Comparison of ENCODE assay signal across 8 cellular contexts in genomic region chr12:123237646-123238329, GRCh38. TPM values are rescaled to one million over a fixed set of nuclear protein-coding genes. Genes with fewer than 3 reads are reported as not detected.
DNase-seq lines count a peak whose midpoint lies in the region; ATAC-seq and TF ChIP-seq lines count a peak whose summit lies in the region.

No MANE protein-coding gene starts in this region.

- peaks cover 5 to 12% of the 10 kb centered on the region in 2 experiments; a peak in 2 of 4 replicates for H3K4me1 ChIP-seq in HCT116 (ENCODE audit: control insufficient read depth in 1 of 2, insufficient read depth in 2 of 2, low read length in 2 of 2)
- peaks cover 0 to 28% (median 9%) of the 10 kb centered on the region in 4 donors for H3K4me1 ChIP-seq in Peyer's patch
- peaks cover 2 to 7% of the 10 kb centered on the region in 2 experiments for H3K4me1 ChIP-seq in trophoblast cell (ENCODE audit: control insufficient read depth in 1 of 2, insufficient read depth in 2 of 2, low read length in 2 of 2)
- H3K4me1 ChIP-seq in upper lobe of right lung, result peaks cover 44% of the 10 kb centered on the region

- H2AFZ ChIP-seq in HCT116 (ENCODE audit: low read depth, low read length, poor library complexity, severe bottlenecking) (no peak overlapping the region), trophoblast cell (ENCODE audit: insufficient read depth, low read length, poor library complexity) (no peak overlapping the region)

- CTCF ChIA-PET in HCT116 (lab: Charles Lee), result interaction anchor here (0.6 to 3.7 kb wide), 21 partner anchors 9 to 445 kb away, joined by 3 to 60 read pairs (median 3); partner anchors contain the start of genes ABCB9 and OGFOD2

- H3K4me3 ChIP-seq in HCT116 (replicated peaks in 1 of 2; ENCODE audit: low read depth in 1 of 2, low read length in 2 of 2) (no peak overlapping the region), Peyer's patch (no peak overlapping the region), foreskin fibroblast (ENCODE audit: low read depth in 1 of 2, low read length in 2 of 2) (no peak overlapping the region), trophoblast cell (ENCODE audit: low read depth, low read length) (no peak overlapping the region), upper lobe of right lung (no peak overlapping the region)

- no peak overlapping the region for H4K91ac ChIP-seq in trophoblast cell (ENCODE audit: low read depth, low read length)

- H3K23ac ChIP-seq in trophoblast cell (ENCODE audit: low read length), result no peak overlapping the region

- no peaks in the 10 kb centered on the region for H3K36me3 ChIP-seq in HCT116 (ENCODE audit: control insufficient read depth in 1 of 2, insufficient read depth in 2 of 2, low read length in 2 of 2)
- H3K36me3 ChIP-seq in Peyer's patch, result no peaks in the 10 kb centered on the region
- H3K36me3 ChIP-seq in trophoblast cell (ENCODE audit: control insufficient read depth in 1 of 2, insufficient read depth in 2 of 2, low read length in 2 of 2), result peaks cover 0 to 2% of the 10 kb centered on the region in 2 experiments
- H3K36me3 ChIP-seq in upper lobe of right lung, result peaks cover 4% of the 10 kb centered on the region

- DNase-seq in HCT116 (ENCODE audit: low read depth, low spot score) (peak; percentile 54), Peyer's patch (peak; percentile 74 to 90 (median 74)), foreskin fibroblast (peak; percentile 54 to 86), trophoblast cell (peak; percentile 72 to 92), upper lobe of right lung (peak; percentile 72)
- DNase-seq in activated T-helper 1 cell treated with anti-CD3 and anti-CD28 coated beads, Interleukin-2, amount 50 U/mL, for 16 hours (ENCODE audit: low read depth in 1 of 2, low spot score in 1 of 2), result peak; percentile 45 to 58

- H3K9me3 ChIP-seq in HCT116 (ENCODE audit: control insufficient read depth in 1 of 2, insufficient read depth in 1 of 2, low read depth in 1 of 2, low read length in 2 of 2) (no peaks in the 10 kb centered on the region), Peyer's patch (no peaks in the 10 kb centered on the region), trophoblast cell (ENCODE audit: insufficient read depth, low read depth, low read length) (peaks cover 2% of the 10 kb centered on the region), upper lobe of right lung (no peaks in the 10 kb centered on the region)

- H3K79me2 ChIP-seq in HCT116 (ENCODE audit: insufficient read depth, low read length) (peaks cover 72% of the 10 kb centered on the region), trophoblast cell (ENCODE audit: control insufficient read depth, insufficient read depth, low read length, poor library complexity) (peaks cover 9% of the 10 kb centered on the region)

- ATAC-seq in HCT116 (peak; percentile 32; the same call in 1 of the 2 replicates), upper lobe of right lung (peak; percentile 24), GM19023 (IDR thresholded peaks at IDR 0.05; ENCODE audit: unreplicated experiment) (no peak)

- H3K18ac ChIP-seq in trophoblast cell (ENCODE audit: low read length), result no peak overlapping the region

- H3K79me1 ChIP-seq in trophoblast cell (ENCODE audit: low read length), result peaks cover 4% of the 10 kb centered on the region

- no peak overlapping the region for H3K27ac ChIP-seq in C4-2B
- no peak overlapping the region for H3K27ac ChIP-seq in HCT116 (ENCODE audit: low read depth, low read length)
- H3K27ac ChIP-seq in Peyer's patch, result peak overlapping the region in 2 of 4 donors; percentile 7 to 72
- no peak overlapping the region for H3K27ac ChIP-seq in trophoblast cell (ENCODE audit: low read depth, low read length)
- H3K27ac ChIP-seq in upper lobe of right lung, result peak overlapping the region; percentile 60

- H2BK5ac ChIP-seq in trophoblast cell (ENCODE audit: low read depth, low read length, poor library complexity), result no peak overlapping the region

- TF ChIP-seq POLR2A in HCT116 (IDR thresholded peaks at IDR 0.05; ENCODE audit: borderline replicate concordance, extremely low read depth, insufficient read depth, insufficient read length), result no peak
- no peak for TF ChIP-seq POLR2A in Peyer's patch (IDR thresholded peaks at IDR 0.05)

- no peaks in the 10 kb centered on the region for H3K9me2 ChIP-seq in HCT116 (ENCODE audit: insufficient read depth)

- H3K4me2 ChIP-seq in HCT116 (ENCODE audit: low read length) (no peak overlapping the region), trophoblast cell (ENCODE audit: low read length) (no peak overlapping the region)

- H2BK12ac ChIP-seq in trophoblast cell (ENCODE audit: low read length), result no peak overlapping the region

- no TSS peak for BruUV-seq in HCT116 (replicated peaks; lab: Mats Ljungman, UMichigan)

- no peak overlapping the region for H4K8ac ChIP-seq in trophoblast cell (ENCODE audit: low read depth, low read length)

- H3K14ac ChIP-seq in trophoblast cell (ENCODE audit: low read length), result no peak overlapping the region

- POLR2A ChIA-PET in HCT116 (lab: Charles Lee), result interaction anchor here (0.7 to 1.8 kb wide), 3 partner anchors 13 to 349 kb away, joined by 3 to 6 read pairs (median 5); no protein-coding TSS in a partner anchor

- TF ChIP-seq CTCF in C4-2B (conservative IDR thresholded peaks at IDR 0.05) (peak; percentile 85), HCT116 (IDR thresholded peaks at IDR 0.05 in 2 of 3, conservative IDR thresholded peaks at IDR 0.05 in 1 of 3; ENCODE audit: borderline replicate concordance in 1 of 3, insufficient read depth in 1 of 3, low read depth in 2 of 3, low read length in 2 of 3) (peak; percentile 74 to 88 (median 81)), Peyer's patch (IDR thresholded peaks at IDR 0.05) (peak; percentile 68 to 81 (median 78)), foreskin fibroblast (IDR thresholded peaks at IDR 0.05; ENCODE audit: low read depth, low read length) (peak; percentile 69), upper lobe of right lung (IDR thresholded peaks at IDR 0.05) (peak; percentile 76)

- no peak overlapping the region for H3K4ac ChIP-seq in trophoblast cell (ENCODE audit: low read depth, low read length)

- no peaks in the 10 kb centered on the region; the same call in 1 of the 2 replicates for H4K20me1 ChIP-seq in HCT116 (ENCODE audit: insufficient read depth)

- H2BK120ac ChIP-seq in trophoblast cell (ENCODE audit: insufficient read depth, low read length, poor library complexity), result no peak overlapping the region

- no peak overlapping the region for H3K9ac ChIP-seq in HCT116 (ENCODE audit: low read length)
- H3K9ac ChIP-seq in trophoblast cell (ENCODE audit: low read length), result no peak overlapping the region

- H4K12ac ChIP-seq in trophoblast cell (ENCODE audit: low read depth, low read length), result no peak overlapping the region

- TF ChIP-seq RAD21 in HCT116 (IDR thresholded peaks at IDR 0.05; ENCODE audit: low read depth), result peak; percentile 97

- no peaks in the 10 kb centered on the region for H3K27me3 ChIP-seq in HCT116 (ENCODE audit: insufficient read depth, low read length)
- H3K27me3 ChIP-seq in Peyer's patch, result no peaks in the 10 kb centered on the region
- no peaks in the 10 kb centered on the region for H3K27me3 ChIP-seq in trophoblast cell (ENCODE audit: insufficient read depth, low read length)
- H3K27me3 ChIP-seq in upper lobe of right lung, result no peaks in the 10 kb centered on the region

- no CpG with 5 or more reads among the region's 6 CpGs for WGBS in trophoblast cell (ENCODE audit: extremely low coverage, insufficient coverage, insufficient read length)

- intact Hi-C loops in HCT116 (cut with micrococcal nuclease) (loop anchor here (1.0 to 5.0 kb wide), 3 partner anchors 194 to 355 kb away; no protein-coding TSS in a partner anchor), upper lobe of right lung (cut with DNase I) (no loop called here)

- H2AK5ac ChIP-seq in trophoblast cell (ENCODE audit: low read length), result no peak overlapping the region

- RAD21 ChIA-PET in HCT116 (lab: Charles Lee; ENCODE audit: low non-redundant PET in 1 of 2, low total read pairs in 2 of 2, uncharacterized antibody in 2 of 2, unreplicated experiment in 2 of 2), result interaction anchor here (0.8 to 2.3 kb wide), 3 partner anchors 194 to 263 kb away, joined by 3 to 16 read pairs (median 16); partner anchors contain the start of gene OGFOD2 (in 1 of the 2)

TF ChIP-seq in HCT116, 20 proteins besides CTCF, POLR2A, EP300 and RAD21 (continues in another document):
- TF ChIP-seq TCF7L2 (IDR thresholded peaks at IDR 0.05; ENCODE audit: borderline replicate concordance, extremely low read depth, insufficient read depth, insufficient read length), result no peak
- TF ChIP-seq EZH2phosphoT487 (IDR thresholded peaks at IDR 0.05; ENCODE audit: borderline replicate concordance), result no peak

RNA-seq across cellular contexts. Expression of gene MTRFR, which starts 4.6 kb away (rescaled TPM):
- total RNA-seq in HCT116 (2021; ENCODE audit: unreplicated experiment) (27.0 TPM), Peyer's patch (10 to 100 TPM; 10.2 to 23.1 (median 17.1) TPM), upper lobe of right lung (13.3 TPM)
- polyA plus RNA-seq in HCT116 (2012), result 17.0 and 22.8 TPM in 2 replicates
- polyA plus RNA-seq in trophoblast cell (2013), result 8.8 and 9.1 TPM in 2 replicates

RNA-seq across cellular contexts. Expression of gene MPHOSPH9, which starts 4.8 kb away (rescaled TPM):
- total RNA-seq in HCT116 (2021; ENCODE audit: unreplicated experiment) (44.9 TPM), Peyer's patch (10 to 100 TPM; 26.0 to 71.0 (median 35.6) TPM), upper lobe of right lung (20.3 TPM)
- polyA plus RNA-seq in HCT116 (2012), result 13.1 and 19.0 TPM in 2 replicates
- 16.0 and 16.5 TPM in 2 replicates for polyA plus RNA-seq in trophoblast cell (2013)

RNA-seq across cellular contexts. Expression of gene CDK2AP1, which starts 33.9 kb away (rescaled TPM):
- total RNA-seq in HCT116 (2021; ENCODE audit: unreplicated experiment) (151 TPM), Peyer's patch (10 to 100 TPM; 29.7 to 78.4 (median 39.1) TPM), upper lobe of right lung (89.9 TPM)
- polyA plus RNA-seq in HCT116 (2012), result 100 and 104 TPM in 2 replicates
- polyA plus RNA-seq in trophoblast cell (2013), result 232 and 240 TPM in 2 replicates
